In the genomic region with DNA sequence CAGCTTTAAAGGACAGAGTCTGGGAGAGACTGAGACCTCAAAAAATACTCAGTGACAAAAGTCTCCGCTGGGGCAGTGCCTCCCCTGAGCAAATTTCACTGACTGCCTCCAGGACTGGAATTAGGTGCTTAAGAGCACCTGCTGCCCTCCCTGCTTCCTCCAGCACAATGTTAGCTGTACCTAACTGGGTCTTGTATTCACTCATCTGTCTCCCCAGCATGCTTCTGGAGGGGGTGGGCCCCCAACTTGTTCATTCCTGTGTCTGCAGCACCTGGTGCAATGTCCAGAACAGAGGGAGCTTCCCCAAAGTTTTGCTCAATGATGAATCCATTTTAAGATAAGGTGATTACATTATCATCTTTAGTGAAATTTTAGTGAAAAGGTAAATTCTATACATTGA, we compare ENCODE assay signal across 21 cellular contexts.
DNase-seq lines count a peak whose midpoint lies in the region; ATAC-seq and TF ChIP-seq lines count a peak whose summit lies in the region.
"Had no signal": no experiment of that assay in that cellular context is flagged by ENCODE, and none has a peak within 500 bp of the region (broad histone marks: within the 10 kb centered on the region; RNA-seq: fewer than 3 reads in every experiment).

No MANE protein-coding gene starts in this region.

- ATAC-seq in GM19025 (IDR thresholded peaks at IDR 0.05; ENCODE audit: low read depth, unreplicated experiment) (peak; percentile 24), HG02623 (IDR thresholded peaks at IDR 0.05; ENCODE audit: unreplicated experiment) (peak; percentile 34), HG03342 (IDR thresholded peaks at IDR 0.05; ENCODE audit: unreplicated experiment) (peak; percentile 30), naive B cell (ENCODE audit: low read depth in 2 of 2) (peak; percentile 44 to 46)
- ATAC-seq: activated naive CD4-positive, alpha-beta T cell treated with anti-CD3 and anti-CD28 coated beads, Interleukin-2, amount 50 U/mL, for 72 hours; HCT116; right lobe of liver; WTC11 had no signal

- H3K27me3 Mint-ChIP-seq in naive B cell, result no peaks in the 10 kb centered on the region
- peaks cover 4% of the 10 kb centered on the region for H3K27me3 Mint-ChIP-seq in activated naive CD4-positive, alpha-beta T cell treated with anti-CD3 and anti-CD28 coated beads for 36 hours (ENCODE audit: low read depth)
- H3K27me3 Mint-ChIP-seq in nephron progenitor cell (ENCODE audit: low read depth, poor library complexity), result peaks cover 9% of the 10 kb centered on the region

- peak overlapping the region; percentile 8 to 92 (median 82) for H3K4me3 Mint-ChIP-seq in naive B cell
- no peak overlapping the region for H3K4me3 Mint-ChIP-seq in activated naive CD4-positive, alpha-beta T cell treated with anti-CD3 and anti-CD28 coated beads for 36 hours
- no peak overlapping the region for H3K4me3 Mint-ChIP-seq in nephron progenitor cell
- H3K4me3 Mint-ChIP-seq: neural crest cell, WTC11 had no signal

- DNase-seq in naive B cell (peak; percentile 16), COLO668 (lab: John Stamatoyannopoulos, UW; ENCODE audit: unreplicated experiment) (no peak), kidney tubule cell (ENCODE audit: low spot score) (no peak), nephron progenitor cell (no peak)
- DNase-seq in activated naive CD4-positive, alpha-beta T cell treated with anti-CD3 and anti-CD28 coated beads for 36 hours, result no peak
- DNase-seq: activated CD8-positive, alpha-beta memory T cell treated with anti-CD3 and anti-CD28 coated beads, Interleukin-2, amount 50 U/mL, for 48 hours; DMS79 treated with DMSO at 0.1 percent for 48 hours; effector memory CD4-positive, alpha-beta T cell; mammary epithelial cell; NCI-H526 treated with DMSO at 0.1 percent for 48 hours; right lobe of liver; stimulated activated CD4-positive, alpha-beta T cell treated with anti-CD3 and anti-CD28 coated beads, Interleukin-4, amount 100 ng/mL, for 4 hours; SW 1271; upper lobe of left lung had no signal

- intact Hi-C loops in activated naive CD4-positive, alpha-beta T cell treated with anti-CD3 and anti-CD28 coated beads for 36 hours (cut with micrococcal nuclease), result no loop called here

- H3K27ac Mint-ChIP-seq in naive B cell (peak overlapping the region; percentile 81 to 97 (median 89)), nephron progenitor cell (no peak overlapping the region)
- H3K27ac Mint-ChIP-seq in activated naive CD4-positive, alpha-beta T cell treated with anti-CD3 and anti-CD28 coated beads for 36 hours, result no peak overlapping the region
- H3K27ac Mint-ChIP-seq: activated naive CD4-positive, alpha-beta T cell treated with anti-CD3 and anti-CD28 coated beads, Interleukin-2, amount 50 U/mL, for 72 hours; WTC11 had no signal

- CTCF ChIA-PET in activated naive CD4-positive, alpha-beta T cell treated with anti-CD3 and anti-CD28 coated beads for 36 hours (lab: Charles Lee), result no interaction called here

- TF ChIP-seq CTCF in nephron progenitor cell (IDR thresholded peaks at IDR 0.05), result no peak

- H3K9me3 Mint-ChIP-seq in naive B cell, result peaks cover 0 to 7% (median 2%) of the 10 kb centered on the region in 7 donors
- no peaks in the 10 kb centered on the region for H3K9me3 Mint-ChIP-seq in activated naive CD4-positive, alpha-beta T cell treated with anti-CD3 and anti-CD28 coated beads for 36 hours
- H3K9me3 Mint-ChIP-seq in nephron progenitor cell, result no peaks in the 10 kb centered on the region
- H3K9me3 Mint-ChIP-seq: neural crest cell had no signal

- H3K4me1 Mint-ChIP-seq in naive B cell, result peaks cover 68 to 77% (median 69%) of the 10 kb centered on the region in 3 donors
- no peaks in the 10 kb centered on the region for H3K4me1 Mint-ChIP-seq in activated naive CD4-positive, alpha-beta T cell treated with anti-CD3 and anti-CD28 coated beads for 36 hours (ENCODE audit: low read depth)
- H3K4me1 Mint-ChIP-seq in nephron progenitor cell, result no peaks in the 10 kb centered on the region

- H3K36me3 Mint-ChIP-seq in naive B cell (peaks cover 7 to 11% of the 10 kb centered on the region in 2 donors), nephron progenitor cell (ENCODE audit: low read depth) (no peaks in the 10 kb centered on the region)
- no peaks in the 10 kb centered on the region for H3K36me3 Mint-ChIP-seq in activated naive CD4-positive, alpha-beta T cell treated with anti-CD3 and anti-CD28 coated beads for 36 hours (ENCODE audit: low read depth)
- H3K36me3 Mint-ChIP-seq: WTC11 had no signal

Comparison
In these comparisons a context has a peak if more than half of its experiments do, and no peak if none do; other contexts are left out.
1. H3K27ac Mint-ChIP-seq: peak in naive B cell (6 of 6); none in activated naive CD4-positive, alpha-beta T cell treated with anti-CD3 and anti-CD28 coated beads for 36 hours (single experiment) and nephron progenitor cell (single experiment).
2. H3K4me3 Mint-ChIP-seq: peak in naive B cell (8 of 8); none in activated naive CD4-positive, alpha-beta T cell treated with anti-CD3 and anti-CD28 coated beads for 36 hours (single experiment) and nephron progenitor cell (single experiment).
3. Peak in every context shown above with its lines, with median percentiles within 50 percentile points of each other: ATAC-seq.